Comparison of ENCODE assay signal across 1 cellular context in genomic region chr7:102061981-102062390, GRCh38.
TF ChIP-seq lines count a peak whose summit lies in the region.

No MANE protein-coding gene starts in this region.

TF ChIP-seq in GM12878, 131 proteins besides CTCF, POLR2A, EP300 and RAD21 (continued from another document):
- no peak for TF ChIP-seq CBX3 (IDR thresholded peaks at IDR 0.05; ENCODE audit: borderline replicate concordance, low read depth)
- 0 out of 2 replicates have a peak, but pooled peaks have one; percentile 32 for TF ChIP-seq CHD2 (IDR thresholded peaks at IDR 0.05; ENCODE audit: borderline replicate concordance, low read depth, low read length)
- TF ChIP-seq PAX8 (IDR thresholded peaks at IDR 0.05) = peak; percentile 99
- TF ChIP-seq CEBPZ (IDR thresholded peaks at IDR 0.05; ENCODE audit: low read depth, low read length) = no peak
- no peak for TF ChIP-seq MYB (IDR thresholded peaks at IDR 0.05; ENCODE audit: borderline replicate concordance, low read depth, low read length)
- TF ChIP-seq SMARCA5 (IDR thresholded peaks at IDR 0.05) = no peak; the same call in none of the 2 replicates
- TF ChIP-seq E2F8 (IDR thresholded peaks at IDR 0.05; ENCODE audit: low read depth, partially characterized antibody) = no peak
- TF ChIP-seq E2F4 (IDR thresholded peaks at IDR 0.05; ENCODE audit: low read depth, low read length) = no peak
- no peak for TF ChIP-seq USF2 (IDR thresholded peaks at IDR 0.05; ENCODE audit: borderline replicate concordance, low read depth, low read length)
- no peak for TF ChIP-seq HDAC2 (IDR thresholded peaks at IDR 0.05)
- no peak for TF ChIP-seq SRF (IDR thresholded peaks at IDR 0.05; ENCODE audit: low read depth in 2 of 2, low read length in 2 of 2)
- peak; percentile 65 for TF ChIP-seq PKNOX1 (IDR thresholded peaks at IDR 0.05)
- no peak for TF ChIP-seq HDAC6 (IDR thresholded peaks at IDR 0.05; ENCODE audit: unreplicated experiment)
- peak; percentile 68 for TF ChIP-seq MEF2B (IDR thresholded peaks at IDR 0.05; ENCODE audit: partially characterized antibody, poor library complexity, severe bottlenecking)
- no peak for TF ChIP-seq REST (IDR thresholded peaks at IDR 0.05; ENCODE audit: low read depth, low read length)
- peak; percentile 90 for TF ChIP-seq MLLT1 (IDR thresholded peaks at IDR 0.05)
- TF ChIP-seq CBX5 (IDR thresholded peaks at IDR 0.05; ENCODE audit: low read depth) = no peak; the same call in 1 of the 2 replicates
- no peak for TF ChIP-seq ZBTB40 (IDR thresholded peaks at IDR 0.05; ENCODE audit: borderline replicate concordance)
- TF ChIP-seq SP1 (IDR thresholded peaks at IDR 0.05; ENCODE audit: low read depth, low read length) = peak; percentile 69
- peak; percentile 35; the same call in 1 of the 2 replicates for TF ChIP-seq ZBED1 (IDR thresholded peaks at IDR 0.05; ENCODE audit: borderline replicate concordance)
- no peak for TF ChIP-seq SREBF1 (IDR thresholded peaks at IDR 0.05; ENCODE audit: low read length)
- no peak for TF ChIP-seq CHD1 (IDR thresholded peaks at IDR 0.05; ENCODE audit: low read depth, low read length)
- peak; percentile 100 for TF ChIP-seq PAX5 (IDR thresholded peaks at IDR 0.05; ENCODE audit: borderline replicate concordance, low read depth, low read length)
- TF ChIP-seq SKIL (IDR thresholded peaks at IDR 0.05; ENCODE audit: low read depth, poor library complexity, severe bottlenecking) = peak; percentile 73
- peak; percentile 88 for TF ChIP-seq BCL3 (IDR thresholded peaks at IDR 0.05; ENCODE audit: borderline replicate concordance, insufficient read depth, low read depth, low read length, poor library complexity, severe bottlenecking)
- TF ChIP-seq SIN3A (IDR thresholded peaks at IDR 0.05; ENCODE audit: low read depth, low read length) = no peak
